1 cellular context compared by ENCODE assay signal in the genomic region with DNA sequence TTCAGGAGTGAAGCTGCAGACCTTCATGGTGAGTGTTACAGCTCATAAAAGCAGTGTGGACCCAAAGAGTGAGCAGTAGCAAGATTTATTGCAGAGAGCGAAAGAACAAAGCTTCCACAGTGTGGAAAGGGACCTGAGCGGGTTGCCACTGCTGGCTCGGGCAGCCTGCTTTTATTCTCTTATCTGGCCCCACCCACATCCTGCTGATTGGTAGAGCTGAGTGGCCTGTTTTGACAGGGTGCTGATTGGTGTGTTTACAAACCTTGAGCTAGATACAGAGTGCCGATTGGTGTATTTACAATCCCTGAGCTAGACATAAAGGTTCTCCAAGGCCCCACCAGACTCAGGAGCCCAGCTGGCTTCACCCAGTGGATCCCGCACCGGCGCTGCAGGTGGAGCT. TPM values are rescaled to one million over a fixed set of nuclear protein-coding genes. Genes with fewer than 3 reads are reported as not detected.
"Had no signal": no experiment of that assay in that cellular context is flagged by ENCODE, and none has a peak within 500 bp of the region (broad histone marks: within the 10 kb centered on the region; RNA-seq: fewer than 3 reads in every experiment).

No MANE protein-coding gene starts in this region.

RNA-seq across cellular contexts. Expression of a gene that starts 17.6 kb away (rescaled TPM):
- total RNA-seq: GM23338 had no signal
- polyA plus RNA-seq: GM23338 had no signal
